8 cellular contexts compared by ENCODE assay signal in genomic region chr17:44308320-44308818, GRCh38. TPM values are rescaled to one million over a fixed set of nuclear protein-coding genes. Genes with fewer than 3 reads are reported as not detected.
DNase-seq lines count a peak whose midpoint lies in the region; ATAC-seq, FAIRE-seq and TF ChIP-seq lines count a peak whose summit lies in the region.

Gene RUNDC3A (plus strand): TSS chr17:44308601. CDS start chr17:44308833, 232 bp downstream.

- ATAC-seq in GM21723 (IDR thresholded peaks at IDR 0.05; ENCODE audit: unreplicated experiment), result no peak
- ATAC-seq in HG03378 (IDR thresholded peaks at IDR 0.05; ENCODE audit: unreplicated experiment), result no peak

- TF ChIP-seq CTCF in VCaP (conservative IDR thresholded peaks at IDR 0.05), result no peak
- TF ChIP-seq CTCF in brain microvascular endothelial cell (IDR thresholded peaks at IDR 0.05; ENCODE audit: low read depth, low read length, missing control alignments), result no peak
- TF ChIP-seq CTCF in sigmoid colon (IDR thresholded peaks at IDR 0.05), result no peak

- DNase-seq in GM18507 (ENCODE audit: extremely low spot score, insufficient read length, low read depth) (peak; percentile 79), NCI-H2081 (lab: John Stamatoyannopoulos, UW) (peak; percentile 89 to 91), brain microvascular endothelial cell (peak; percentile 67), sigmoid colon (peak; percentile 91)

- intact Hi-C loops in sigmoid colon (cut with DNase I), result loop anchor here (1.0 to 5.0 kb wide), 3 partner anchors 16 to 86 kb away; partner anchors contain the start of genes GRN and SLC25A39

- in situ Hi-C loops in brain microvascular endothelial cell (cut with HindIII; ENCODE audit: low pct_ligation_motif_present, low sequenced_read_pairs), result no loop called here

- H3K27ac ChIP-seq in VCaP, result peak within 1 kb of the TSS; percentile 65
- H3K27ac ChIP-seq in brain microvascular endothelial cell, result no peak within 1 kb of the TSS
- H3K27ac ChIP-seq in sigmoid colon, result peak within 1 kb of the TSS; percentile 68 to 87 (median 78)

- FAIRE-seq in GM18507 (lab: Jason Lieb, UNC), result no peak

- H3K36me3 ChIP-seq in brain microvascular endothelial cell (replicated peaks), result no peaks in the 10 kb centered on the region
- no peaks in the 10 kb centered on the region for H3K36me3 ChIP-seq in sigmoid colon

- H3K4me1 ChIP-seq in sigmoid colon, result peaks cover 0 to 21% (median 19%) of the 10 kb centered on the region in 4 donors

- no peak for TF ChIP-seq EP300 in sigmoid colon (IDR thresholded peaks at IDR 0.05)

- H3K4me3 ChIP-seq in brain microvascular endothelial cell (ENCODE audit: low read depth, low read length), result peak within 1 kb of the TSS; percentile 51
- H3K4me3 ChIP-seq in iPS-11a (ENCODE audit: low read depth, low read length), result peak within 1 kb of the TSS; percentile 47
- peak within 1 kb of the TSS; percentile 17 to 55 (median 44) for H3K4me3 ChIP-seq in sigmoid colon

- 1% methylated on average over 39 of the region's 39 CpGs for WGBS in sigmoid colon, 2 donors

- H3K27me3 ChIP-seq in brain microvascular endothelial cell (replicated peaks) (peaks cover 7% of the 10 kb centered on the region), sigmoid colon (peaks cover 0 to 10% (median 7%) of the 10 kb centered on the region in 3 donors)

- H3K9me3 ChIP-seq in sigmoid colon, result no peaks in the 10 kb centered on the region

- no peak for TF ChIP-seq POLR2A in sigmoid colon (IDR thresholded peaks at IDR 0.05)

RNA-seq across cellular contexts. Expression of gene RUNDC3A, which starts in this region (rescaled TPM):
- total RNA-seq in sigmoid colon, result 10 to 100 TPM in 1 of 4 donors, 1 to 10 TPM in 3; 1.2 to 10.5 (median 6.0) TPM
- polyA plus RNA-seq in sigmoid colon, result 1 to 10 TPM in 2 of 3 donors, under 1 TPM in 1; 0.46 to 2.5 (median 1.2) TPM
